In the genomic region with DNA sequence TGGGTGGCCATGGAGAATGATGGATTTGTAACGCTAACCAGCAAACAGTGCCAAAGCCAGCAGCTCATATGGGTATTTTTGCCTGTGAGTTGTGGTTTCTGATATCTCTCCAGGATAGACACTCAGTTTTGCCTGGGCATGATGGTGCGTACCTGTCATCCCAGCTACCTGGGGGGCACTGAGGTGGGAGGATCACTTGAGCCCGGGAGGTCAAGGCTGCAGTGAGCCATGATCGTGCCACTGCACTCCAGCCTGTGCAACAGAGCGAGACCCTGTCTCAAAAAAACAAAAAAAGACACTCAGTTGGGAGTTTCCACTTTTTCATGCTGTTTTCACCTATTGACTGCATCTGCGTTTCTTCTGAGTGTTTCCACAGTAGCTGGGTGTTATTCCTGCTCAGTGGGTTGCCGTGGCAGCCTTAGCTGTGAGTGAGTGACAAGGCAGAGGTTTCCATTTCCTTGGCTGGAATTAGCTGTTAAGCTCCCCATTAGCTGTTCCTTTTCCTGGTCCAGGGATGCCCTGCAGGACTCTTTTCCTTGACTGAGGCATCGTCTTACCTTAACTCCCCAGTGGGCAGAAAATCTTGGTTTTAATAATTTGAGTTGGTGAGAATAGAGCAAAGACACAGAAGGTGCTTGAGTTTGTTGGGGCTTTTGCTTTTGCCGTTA, we compare ENCODE assay signal across 25 cellular contexts.
"Had no signal": no experiment of that assay in that cellular context is flagged by ENCODE, and none has a peak within 500 bp of the region (broad histone marks: within the 10 kb centered on the region; RNA-seq: fewer than 3 reads in every experiment).

No MANE protein-coding gene starts in this region.

- H3K4me1 Mint-ChIP-seq: activated T-helper 17 cell treated with anti-CD3 and anti-CD28 coated beads, Interleukin-2, amount 50 U/mL, for 72 hours; endodermal cell; T-cell had no signal

- H3K27me3 Mint-ChIP-seq: activated T-cell treated with anti-CD3 and anti-CD28 coated beads, Interleukin-2, amount 50 U/mL, for 24 hours; activated T-helper 17 cell treated with anti-CD3 and anti-CD28 coated beads, Interleukin-2, amount 50 U/mL, for 72 hours; stimulated activated naive CD8-positive, alpha-beta T cell treated with anti-CD3 and anti-CD28 coated beads, Interleukin-15, Interleukin-2, amounts not matched to agents 100 ng/mL and 50 ng/mL, for 24 hours; T-cell had no signal

- H3K4me1 ChIP-seq: colonic mucosa, foreskin keratinocyte, transverse colon, vagina had no signal

- H3K4me3 ChIP-seq: colonic mucosa, left ventricle myocardium inferior, transverse colon, vagina had no signal

- H3K27me3 ChIP-seq: colonic mucosa, foreskin keratinocyte, transverse colon, vagina had no signal

- H3K36me3 ChIP-seq: colonic mucosa, vagina, WERI-Rb-1 had no signal

- H3K27ac Mint-ChIP-seq: activated CD8-positive, alpha-beta T cell treated with anti-CD3 and anti-CD28 coated beads, Interleukin-2, amount 10 ng/mL, durations not matched to agents 7 days and 5 days; activated T-cell treated with anti-CD3 and anti-CD28 coated beads, Interleukin-2, amount 50 U/mL, for 24 hours; activated T-helper 17 cell treated with anti-CD3 and anti-CD28 coated beads, Interleukin-2, amount 50 U/mL, for 72 hours; endodermal cell; stimulated activated naive CD8-positive, alpha-beta T cell treated with anti-CD3 and anti-CD28 coated beads, Interleukin-15, Interleukin-2, amounts not matched to agents 100 ng/mL and 50 ng/mL, for 24 hours; T-cell; T-helper 2 cell treated with Interferon-gamma antibody and Interleukin-4, amounts not matched to agents 5 μg/mL and 100 μg/mL, for 36 hours had no signal

- DNase-seq: activated CD4-positive, alpha-beta T cell treated with anti-CD3 and anti-CD28 coated beads, Interleukin-2, amount 50 U/mL, for 1 hour; activated CD4-positive, CD25-positive, alpha-beta regulatory T cell treated with anti-CD3 and anti-CD28 coated beads, Interleukin-2, amount 50 U/mL, for 72 hours; activated CD8-positive, alpha-beta T cell treated with anti-CD3 and anti-CD28 coated beads, Interleukin-2, amount 10 ng/mL, durations not matched to agents 7 days and 5 days; activated T-cell treated with anti-CD3 and anti-CD28 coated beads, Interleukin-2, amount 50 U/mL, for 24 hours; aorta; colonic mucosa; endodermal cell; erythroblast; foreskin keratinocyte; kidney; left ventricle myocardium inferior; midbrain; posterior cingulate gyrus; stimulated activated CD4-positive, alpha-beta T cell treated with anti-CD3 and anti-CD28 coated beads, Interleukin-4, amount 100 ng/mL, for 24 hours; T-cell; transverse colon; WERI-Rb-1 had no signal

- H3K9me3 ChIP-seq: colonic mucosa, transverse colon, vagina had no signal

- ATAC-seq: activated CD8-positive, alpha-beta T cell treated with anti-CD3 and anti-CD28 coated beads, Interleukin-2, amount 10 ng/mL, durations not matched to agents 7 days and 5 days; activated naive CD4-positive, alpha-beta T cell treated with anti-CD3 and anti-CD28 coated beads, Interleukin-2, amount 50 U/mL, for 72 hours; activated T-helper 17 cell treated with anti-CD3 and anti-CD28 coated beads, Interleukin-2, amount 50 U/mL, for 72 hours; foreskin keratinocyte; T-cell had no signal

- FAIRE-seq: kidney, TTC549 had no signal

- H3K9me3 Mint-ChIP-seq: activated naive CD4-positive, alpha-beta T cell treated with anti-CD3 and anti-CD28 coated beads, Interleukin-2, amount 50 U/mL, for 72 hours; activated T-cell treated with anti-CD3 and anti-CD28 coated beads, Interleukin-2, amount 50 U/mL, for 24 hours; activated T-helper 17 cell treated with anti-CD3 and anti-CD28 coated beads, Interleukin-2, amount 50 U/mL, for 72 hours; stimulated activated naive CD8-positive, alpha-beta T cell treated with anti-CD3 and anti-CD28 coated beads, Interleukin-15, Interleukin-2, amounts not matched to agents 100 ng/mL and 50 ng/mL, for 24 hours; T-helper 2 cell treated with Interferon-gamma antibody and Interleukin-4, amounts not matched to agents 5 μg/mL and 100 μg/mL, for 36 hours had no signal

- H3K27ac ChIP-seq: colonic mucosa, foreskin keratinocyte, left ventricle myocardium inferior, transverse colon, vagina, WERI-Rb-1 had no signal

- H3K4me3 Mint-ChIP-seq: activated CD8-positive, alpha-beta T cell treated with anti-CD3 and anti-CD28 coated beads, Interleukin-2, amount 10 ng/mL, durations not matched to agents 7 days and 5 days; activated T-cell treated with anti-CD3 and anti-CD28 coated beads, Interleukin-2, amount 50 U/mL, for 24 hours; activated T-helper 17 cell treated with anti-CD3 and anti-CD28 coated beads, Interleukin-2, amount 50 U/mL, for 72 hours; brain; endodermal cell; neural crest cell; stimulated activated naive CD8-positive, alpha-beta T cell treated with anti-CD3 and anti-CD28 coated beads, Interleukin-15, Interleukin-2, amounts not matched to agents 100 ng/mL and 50 ng/mL, for 24 hours; T-cell; T-helper 2 cell treated with Interferon-gamma antibody and Interleukin-4, amounts not matched to agents 5 μg/mL and 100 μg/mL, for 36 hours had no signal
